In the genomic region with DNA sequence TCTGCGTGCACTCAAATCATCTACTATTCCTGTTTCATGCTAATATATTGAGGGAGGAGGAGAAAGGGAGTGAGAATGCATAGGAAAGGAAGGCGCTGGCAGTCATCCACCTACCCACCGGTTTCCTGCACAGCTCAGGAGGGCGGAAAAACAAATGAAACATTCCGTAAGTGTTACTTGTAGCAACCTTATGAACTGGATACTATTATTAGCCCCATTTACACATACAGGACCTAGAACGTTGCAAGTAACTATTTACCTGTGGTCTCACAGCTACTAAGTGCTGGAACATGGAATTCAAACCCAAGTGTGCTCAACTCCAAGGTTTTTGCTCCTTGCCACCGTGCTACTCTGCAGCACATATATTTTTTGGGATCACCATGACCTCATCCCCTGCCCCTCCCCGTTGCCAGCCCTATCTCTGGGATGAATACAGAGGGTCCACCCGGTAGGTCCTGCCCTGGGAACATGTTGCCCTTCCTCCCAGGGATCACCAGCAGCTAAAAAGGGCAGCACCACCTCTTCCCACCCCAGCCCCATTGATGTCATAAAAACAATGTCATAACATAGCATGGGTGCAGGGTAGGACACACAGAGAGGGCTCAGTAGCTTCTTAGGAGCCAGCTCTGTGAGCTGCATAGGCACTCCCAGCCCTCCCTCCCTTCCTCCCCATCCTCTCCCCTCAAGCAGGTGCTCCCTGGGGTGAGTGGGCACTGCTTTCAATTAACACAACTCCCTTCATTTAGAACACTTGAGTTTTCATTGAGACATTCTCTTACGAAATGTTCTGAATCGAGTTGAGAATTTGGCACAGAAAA, we compare ENCODE assay signal across 1 cellular context.
TF ChIP-seq lines count a peak whose summit lies in the region.

No MANE protein-coding gene starts in this region.

TF ChIP-seq in HEK293, 187 proteins besides CTCF, POLR2A, EP300 and RAD21 (continued from another document):
- no peak for TF ChIP-seq ZNF510 (tag by site-specific recombination; IDR thresholded peaks at IDR 0.05; ENCODE audit: insufficient replicate concordance)
- no peak for TF ChIP-seq TRIM28 (IDR thresholded peaks at IDR 0.05; ENCODE audit: borderline replicate concordance, low read length)
